ENCODE assay signal across 21 cellular contexts in the genomic region with DNA sequence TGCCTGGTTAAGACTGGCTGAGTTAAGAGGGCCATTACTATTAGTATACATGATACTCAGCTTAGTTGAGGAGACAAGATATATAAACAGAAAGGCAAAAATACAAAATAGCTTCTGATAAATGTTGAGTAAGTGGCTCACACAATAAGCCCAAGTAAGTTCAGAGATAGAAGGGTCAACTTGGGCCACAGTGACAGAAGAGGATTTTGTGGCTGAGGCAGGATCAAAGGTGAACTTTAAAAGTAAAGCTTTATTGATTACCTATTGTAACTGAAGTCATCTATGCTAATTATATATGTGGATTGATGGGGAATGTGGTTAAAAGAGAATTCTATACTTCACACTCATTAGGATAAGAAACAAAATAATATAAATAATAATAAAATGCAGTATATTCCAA.
"Had no signal": no experiment of that assay in that cellular context is flagged by ENCODE, and none has a peak within 500 bp of the region (broad histone marks: within the 10 kb centered on the region; RNA-seq: fewer than 3 reads in every experiment).

No MANE protein-coding gene starts in this region.

- H3K27me3 ChIP-seq: MG63, SJSA1 had no signal

- H3K4me3 ChIP-seq: MG63, SJSA1, SK-N-MC had no signal

- DNase-seq: IMR-90, Karpas-422, KG1, MG63, NCI-H1092, NCI-H1105 treated with DMSO at 0.1 percent for 48 hours, NCI-H1417 treated with DMSO at 0.1 percent for 48 hours, NCI-H146, NCI-H1694 treated with DMSO at 0.1 percent for 48 hours, NCI-H1930, NCI-H2081, NCI-H2107, NCI-H2227 treated with DMSO at 0.1 percent for 48 hours, NCI-H524, NCI-H526 treated with DMSO at 0.1 percent for 48 hours, NCI-H748 treated with DMSO at 0.1 percent for 48 hours, Right ventricle myocardium superior, RPMI8226, SIG-M5 had no signal

- H3K4me1 ChIP-seq: SJSA1 had no signal

- H3K27ac ChIP-seq: SJSA1, SK-N-MC had no signal

- H3K9me3 ChIP-seq: MG63, SJSA1 had no signal
